Comparison of ENCODE assay signal across 8 cellular contexts in the genomic region with DNA sequence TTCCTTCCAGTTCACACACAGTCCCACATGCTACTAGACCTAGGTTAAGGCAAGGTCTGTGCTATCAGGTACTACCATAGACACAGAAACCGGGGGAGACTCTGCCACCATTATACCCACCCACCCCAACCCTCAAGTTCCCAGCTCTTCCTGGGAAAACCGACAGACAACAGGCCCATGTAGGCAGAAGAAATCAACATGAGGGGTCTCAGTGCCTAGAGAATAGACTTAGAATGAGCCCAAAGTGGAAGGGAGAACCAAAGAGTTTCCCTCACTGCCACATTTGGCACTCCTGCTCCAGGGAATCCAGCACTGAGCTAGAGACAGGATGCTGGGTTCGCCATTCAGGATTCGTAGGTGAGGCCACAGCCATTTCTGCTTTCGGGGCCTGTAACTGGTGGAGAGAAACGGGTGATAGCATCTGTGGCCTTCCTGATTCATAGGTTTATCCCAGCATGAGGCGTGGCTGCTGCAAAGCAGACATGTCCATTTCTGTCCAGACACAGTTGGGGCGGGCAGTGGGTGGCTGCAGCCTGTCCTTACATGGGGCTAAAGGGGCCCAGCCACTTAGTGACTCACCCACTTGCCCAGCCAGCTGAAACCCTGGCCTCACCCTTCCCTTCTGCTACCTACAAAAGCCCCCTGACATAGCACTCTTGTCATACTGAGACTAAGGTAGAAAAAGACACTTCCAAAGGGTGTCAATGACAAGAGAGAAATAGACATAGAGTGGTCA.
DNase-seq lines count a peak whose midpoint lies in the region; ATAC-seq and TF ChIP-seq lines count a peak whose summit lies in the region.

No MANE protein-coding gene starts in this region.

- TF ChIP-seq CTCF in lung (IDR thresholded peaks at IDR 0.05; ENCODE audit: control extremely low read depth, extremely low read depth), result no peak

- H3K27me3 ChIP-seq in lung (ENCODE audit: control insufficient read depth, insufficient read depth), result no peaks in the 10 kb centered on the region

- peak overlapping the region; percentile 92 for H3K27ac Mint-ChIP-seq in activated CD8-positive, alpha-beta T cell treated with anti-CD3 and anti-CD28 coated beads, Interleukin-2, amount 10 ng/mL, durations not matched to agents 7 days and 5 days

- DNase-seq in activated CD8-positive, alpha-beta T cell treated with anti-CD3 and anti-CD28 coated beads, Interleukin-2, amount 10 ng/mL, durations not matched to agents 7 days and 5 days, result no peak
- DNase-seq in lung (ENCODE audit: low spot score), result no peak
- DNase-seq in inferior parietal cortex (ENCODE audit: extremely low spot score), result no peak
- no peak for DNase-seq in effector CD4-positive, alpha-beta T cell
- DNase-seq in NOMO-1 treated with DMSO at 0.1 percent for 48 hours (lab: John Stamatoyannopoulos, UW; ENCODE audit: unreplicated experiment), result no peak

- H3K36me3 Mint-ChIP-seq in activated CD8-positive, alpha-beta T cell treated with anti-CD3 and anti-CD28 coated beads, Interleukin-2, amount 10 ng/mL, durations not matched to agents 7 days and 5 days (ENCODE audit: low read depth), result no peaks in the 10 kb centered on the region

- H3K27ac ChIP-seq in lung (ENCODE audit: low read depth in 1 of 2, low read length in 1 of 2), result peak overlapping the region; percentile 26 to 93

- CTCF ChIA-PET in activated CD8-positive, alpha-beta T cell treated with anti-CD3 and anti-CD28 coated beads, Interleukin-2, amount 10 ng/mL, durations not matched to agents 7 days and 5 days (lab: Charles Lee), result interaction anchor here (1.1 to 2.2 kb wide), 3 partner anchors 12 to 83 kb away, joined by 3 to 9 read pairs (median 4); no protein-coding TSS in a partner anchor

- no peaks in the 10 kb centered on the region for H3K9me3 ChIP-seq in lung (ENCODE audit: control insufficient read depth in 2 of 2, insufficient read depth in 1 of 2, low read length in 1 of 2)

- H3K4me3 ChIP-seq in lung, result no peak overlapping the region

- H3K36me3 ChIP-seq in lung (ENCODE audit: control insufficient read depth in 2 of 2, insufficient read depth in 2 of 2, low read length in 2 of 2), result no peaks in the 10 kb centered on the region

- 81 to 88% methylated on average over 8 of the region's 8 CpGs for WGBS in lung, 2 donors

- H3K9me3 Mint-ChIP-seq in activated CD8-positive, alpha-beta T cell treated with anti-CD3 and anti-CD28 coated beads, Interleukin-2, amount 10 ng/mL, durations not matched to agents 7 days and 5 days (ENCODE audit: insufficient read depth), result no peaks in the 10 kb centered on the region

- H3K27me3 Mint-ChIP-seq in activated CD8-positive, alpha-beta T cell treated with anti-CD3 and anti-CD28 coated beads, Interleukin-2, amount 10 ng/mL, durations not matched to agents 7 days and 5 days (ENCODE audit: low read depth), result no peaks in the 10 kb centered on the region

- no peak overlapping the region for H3K4me3 Mint-ChIP-seq in activated CD8-positive, alpha-beta T cell treated with anti-CD3 and anti-CD28 coated beads, Interleukin-2, amount 10 ng/mL, durations not matched to agents 7 days and 5 days

- POLR2A ChIA-PET in activated CD8-positive, alpha-beta T cell treated with anti-CD3 and anti-CD28 coated beads, Interleukin-2, amount 10 ng/mL, durations not matched to agents 7 days and 5 days (lab: Charles Lee), result interaction anchor here (1.5 to 6.8 kb wide), 2 partner anchors 69 to 81 kb away, joined by 6 to 63 read pairs; partner anchors contain the start of gene IRF2BPL

- ATAC-seq in GM18508 (IDR thresholded peaks at IDR 0.05; ENCODE audit: insufficient read depth, unreplicated experiment) (peak; percentile 30), HG02885 (IDR thresholded peaks at IDR 0.05; ENCODE audit: poor library complexity, unreplicated experiment) (peak; percentile 28), lung (ENCODE audit: insufficient read depth, low FRiP score) (no peak), GM21825 (IDR thresholded peaks at IDR 0.05; ENCODE audit: unreplicated experiment) (no peak)
- ATAC-seq in activated CD8-positive, alpha-beta T cell treated with anti-CD3 and anti-CD28 coated beads, Interleukin-2, amount 10 ng/mL, durations not matched to agents 7 days and 5 days, result no peak

- H3K4me1 Mint-ChIP-seq in activated CD8-positive, alpha-beta T cell treated with anti-CD3 and anti-CD28 coated beads, Interleukin-2, amount 10 ng/mL, durations not matched to agents 7 days and 5 days (ENCODE audit: low read depth), result peaks cover 93% of the 10 kb centered on the region

- H3K4me1 ChIP-seq in lung (ENCODE audit: control insufficient read depth in 2 of 2, insufficient read depth in 2 of 2, low read length in 2 of 2), result peaks cover 10 to 13% of the 10 kb centered on the region in 2 donors

Comparison
In these comparisons a context has a peak if more than half of its experiments do, and no peak if none do; other contexts are left out.
1. ATAC-seq: peak in GM18508 (single experiment) and HG02885 (single experiment); none in activated CD8-positive, alpha-beta T cell treated with anti-CD3 and anti-CD28 coated beads, Interleukin-2, amount 10 ng/mL, durations not matched to agents 7 days and 5 days (single experiment), lung (single experiment) and GM21825 (single experiment).